In the genomic region with DNA sequence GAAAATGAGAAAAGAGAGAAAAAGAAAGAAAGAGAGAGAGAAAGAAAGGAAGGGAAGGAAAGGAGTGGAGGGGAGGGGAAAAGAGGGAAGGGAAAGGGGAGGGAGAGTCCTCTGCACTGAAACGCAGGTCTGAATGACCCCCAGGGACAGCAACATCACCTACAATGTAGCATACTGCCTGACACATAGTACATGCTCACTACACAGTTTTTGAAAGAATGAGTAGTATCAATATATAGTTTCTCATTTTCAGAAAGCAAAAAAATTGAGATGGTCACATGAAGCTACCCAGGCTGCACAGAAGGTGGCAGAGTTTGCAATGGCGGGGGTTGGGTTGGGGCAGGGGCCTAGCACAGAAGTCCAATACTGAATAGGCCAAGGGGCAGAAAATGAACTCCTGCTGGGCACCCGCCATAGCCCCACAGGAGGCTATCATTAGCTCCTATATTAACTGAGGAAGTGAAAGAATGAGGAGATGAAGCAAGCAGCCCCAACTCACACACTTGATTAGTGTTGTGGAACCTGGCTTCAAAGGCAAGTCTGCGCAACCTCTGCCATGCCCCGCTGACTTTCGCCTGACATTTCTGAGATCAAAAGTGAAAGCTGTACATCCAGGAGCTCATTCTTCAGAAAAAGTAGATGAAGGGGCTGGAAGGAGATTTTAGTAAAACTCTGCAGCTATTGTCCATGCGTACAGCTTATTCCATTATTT, we compare ENCODE assay signal across 9 cellular contexts.
DNase-seq lines count a peak whose midpoint lies in the region; ATAC-seq and TF ChIP-seq lines count a peak whose summit lies in the region.
"Had no signal": no experiment of that assay in that cellular context is flagged by ENCODE, and none has a peak within 500 bp of the region (broad histone marks: within the 10 kb centered on the region; RNA-seq: fewer than 3 reads in every experiment).

No MANE protein-coding gene starts in this region.

- TF ChIP-seq POLR2A in testis (IDR thresholded peaks at IDR 0.05) = no peak

- H3K4me1 ChIP-seq in testis = peaks cover 6% of the 10 kb centered on the region

- no peak overlapping the region for H3K4me3 ChIP-seq in testis

- H3K27ac Mint-ChIP-seq in nephron progenitor cell = peak overlapping the region; percentile 22
- H3K27ac Mint-ChIP-seq: dendritic cell treated with granulocyte-macrophage colony-stimulating factor and Interleukin-4, amounts not matched to agents 40 ng/mL and 50 ng/mL, for 4 days had no signal

- WGBS in testis, 2 donors = 84 to 85% methylated on average over 7 of the region's 7 CpGs

- peak; percentile 8 for TF ChIP-seq CTCF in nephron progenitor cell (IDR thresholded peaks at IDR 0.05)
- no peak for TF ChIP-seq CTCF in testis (IDR thresholded peaks at IDR 0.05)

- H3K9me3 ChIP-seq in testis = no peaks in the 10 kb centered on the region

- no peak overlapping the region for H3K27ac ChIP-seq in testis

- no peak overlapping the region for H3K4me3 Mint-ChIP-seq in nephron progenitor cell
- H3K4me3 Mint-ChIP-seq: dendritic cell treated with granulocyte-macrophage colony-stimulating factor and Interleukin-4, amounts not matched to agents 40 ng/mL and 50 ng/mL, for 4 days had no signal

- H3K27me3 ChIP-seq in testis = no peaks in the 10 kb centered on the region

- ATAC-seq in GM19035 (IDR thresholded peaks at IDR 0.05; ENCODE audit: unreplicated experiment) = peak; percentile 89
- ATAC-seq in HG02798 (IDR thresholded peaks at IDR 0.05; ENCODE audit: poor library complexity, unreplicated experiment) = peak; percentile 83

- peaks cover 52% of the 10 kb centered on the region for H3K4me1 Mint-ChIP-seq in nephron progenitor cell

- H3K36me3 Mint-ChIP-seq in nephron progenitor cell (ENCODE audit: low read depth) = peaks cover 8% of the 10 kb centered on the region

- H3K27me3 Mint-ChIP-seq in nephron progenitor cell (ENCODE audit: low read depth, poor library complexity) = no peaks in the 10 kb centered on the region

- H3K36me3 ChIP-seq in testis (ENCODE audit: low read depth, missing control alignments) = no peaks in the 10 kb centered on the region

- peak; percentile 50 for DNase-seq in NCI-H146 (lab: John Stamatoyannopoulos, UW)
- peak; percentile 36 for DNase-seq in nephron progenitor cell
- DNase-seq in NK-92 (lab: John Stamatoyannopoulos, UW; ENCODE audit: unreplicated experiment) = no peak
- no peak for DNase-seq in stimulated activated CD4-positive, alpha-beta T cell treated with anti-CD3 and anti-CD28 coated beads, Interleukin-4, amount 100 ng/mL, for 24 hours
- no peak for DNase-seq in testis
- no peak for DNase-seq in activated naive CD4-positive, alpha-beta T cell (lab: John Stamatoyannopoulos, UW)

- intact Hi-C loops in testis (cut with DNase I; ENCODE audit: low total_unique reads) = no loop called here

- no peaks in the 10 kb centered on the region for H3K9me3 Mint-ChIP-seq in nephron progenitor cell
- H3K9me3 Mint-ChIP-seq: dendritic cell treated with granulocyte-macrophage colony-stimulating factor and Interleukin-4, amounts not matched to agents 40 ng/mL and 50 ng/mL, for 4 days had no signal

Comparison
In these comparisons a context has a peak if more than half of its experiments do, and no peak if none do; other contexts are left out.
1. DNase-seq: peak in NCI-H146 (single experiment) and nephron progenitor cell (single experiment); none in NK-92 (single experiment), stimulated activated CD4-positive, alpha-beta T cell treated with anti-CD3 and anti-CD28 coated beads, Interleukin-4, amount 100 ng/mL, for 24 hours (single experiment), testis (single experiment) and activated naive CD4-positive, alpha-beta T cell (0 of 4).